In the genomic region with DNA sequence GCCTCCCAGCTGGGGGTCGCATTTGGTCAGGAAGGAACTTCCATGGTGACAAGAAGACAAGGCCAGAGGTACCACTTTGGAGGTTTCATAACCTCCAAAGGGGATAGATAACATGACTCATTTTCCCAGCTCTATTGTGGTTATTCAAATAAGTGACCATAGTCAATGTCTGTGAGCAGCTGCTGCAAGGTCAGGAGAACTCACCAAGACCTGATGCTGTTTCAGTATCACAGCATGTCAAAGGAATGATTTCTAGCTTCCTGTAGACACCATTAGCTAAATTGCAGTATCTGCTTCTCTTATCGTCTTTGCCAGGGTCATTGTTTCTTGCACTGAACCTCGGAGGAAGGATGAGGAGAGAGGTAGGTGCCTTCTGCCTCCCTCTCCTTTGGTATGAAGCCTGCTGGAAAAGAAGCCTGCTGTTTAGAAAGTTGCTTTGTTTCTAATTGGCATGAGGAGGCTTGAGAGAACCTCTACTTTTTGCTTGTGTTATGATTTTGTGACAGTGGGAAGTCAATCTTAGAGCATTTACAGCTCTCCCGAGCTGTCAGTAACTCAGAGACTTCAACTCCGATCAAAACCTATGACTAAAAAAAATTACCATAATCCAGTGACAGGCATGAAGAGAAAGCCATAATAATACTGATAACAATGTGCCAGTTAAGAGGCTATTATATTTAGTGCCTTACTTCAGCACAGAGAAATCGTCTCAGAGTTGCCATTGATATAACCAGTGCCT, we compare ENCODE assay signal across 1 cellular context.
TF ChIP-seq lines count a peak whose summit lies in the region.

No MANE protein-coding gene starts in this region.

TF ChIP-seq in WTC11, 78 proteins besides CTCF, POLR2A, EP300 and RAD21 (continued from another document):
- TF ChIP-seq, protein P1, sequence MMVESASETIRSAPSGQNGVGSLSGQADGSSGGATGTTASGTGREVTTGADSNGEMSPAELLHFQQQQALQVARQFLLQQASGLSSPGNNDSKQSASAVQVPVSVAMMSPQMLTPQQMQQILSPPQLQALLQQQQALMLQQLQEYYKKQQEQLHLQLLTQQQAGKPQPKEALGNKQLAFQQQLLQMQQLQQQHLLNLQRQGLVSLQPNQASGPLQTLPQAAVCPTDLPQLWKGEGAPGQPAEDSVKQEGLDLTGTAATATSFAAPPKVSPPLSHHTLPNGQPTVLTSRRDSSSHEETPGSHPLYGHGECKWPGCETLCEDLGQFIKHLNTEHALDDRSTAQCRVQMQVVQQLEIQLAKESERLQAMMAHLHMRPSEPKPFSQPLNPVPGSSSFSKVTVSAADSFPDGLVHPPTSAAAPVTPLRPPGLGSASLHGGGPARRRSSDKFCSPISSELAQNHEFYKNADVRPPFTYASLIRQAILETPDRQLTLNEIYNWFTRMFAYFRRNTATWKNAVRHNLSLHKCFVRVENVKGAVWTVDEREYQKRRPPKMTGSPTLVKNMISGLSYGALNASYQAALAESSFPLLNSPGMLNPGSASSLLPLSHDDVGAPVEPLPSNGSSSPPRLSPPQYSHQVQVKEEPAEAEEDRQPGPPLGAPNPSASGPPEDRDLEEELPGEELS (CRISPR knock-in tag; IDR thresholded peaks at IDR 0.05): no peak
- TF ChIP-seq, protein P2, sequence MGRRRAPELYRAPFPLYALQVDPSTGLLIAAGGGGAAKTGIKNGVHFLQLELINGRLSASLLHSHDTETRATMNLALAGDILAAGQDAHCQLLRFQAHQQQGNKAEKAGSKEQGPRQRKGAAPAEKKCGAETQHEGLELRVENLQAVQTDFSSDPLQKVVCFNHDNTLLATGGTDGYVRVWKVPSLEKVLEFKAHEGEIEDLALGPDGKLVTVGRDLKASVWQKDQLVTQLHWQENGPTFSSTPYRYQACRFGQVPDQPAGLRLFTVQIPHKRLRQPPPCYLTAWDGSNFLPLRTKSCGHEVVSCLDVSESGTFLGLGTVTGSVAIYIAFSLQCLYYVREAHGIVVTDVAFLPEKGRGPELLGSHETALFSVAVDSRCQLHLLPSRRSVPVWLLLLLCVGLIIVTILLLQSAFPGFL (CRISPR knock-in tag; IDR thresholded peaks at IDR 0.05; ENCODE audit: borderline replicate concordance): no peak
- TF ChIP-seq HMGA2 (CRISPR knock-in tag; IDR thresholded peaks at IDR 0.05): no peak
- TF ChIP-seq, protein P3, sequence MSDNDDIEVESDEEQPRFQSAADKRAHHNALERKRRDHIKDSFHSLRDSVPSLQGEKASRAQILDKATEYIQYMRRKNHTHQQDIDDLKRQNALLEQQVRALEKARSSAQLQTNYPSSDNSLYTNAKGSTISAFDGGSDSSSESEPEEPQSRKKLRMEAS (CRISPR knock-in tag; IDR thresholded peaks at IDR 0.05): no peak
